13 cellular contexts compared by ENCODE assay signal in genomic region chrX:42615161-42615563, GRCh38.
DNase-seq lines count a peak whose midpoint lies in the region; ATAC-seq, FAIRE-seq and TF ChIP-seq lines count a peak whose summit lies in the region.
"Had no signal": no experiment of that assay in that cellular context is flagged by ENCODE, and none has a peak within 500 bp of the region (broad histone marks: within the 10 kb centered on the region; RNA-seq: fewer than 3 reads in every experiment).

No MANE protein-coding gene starts in this region.

- in situ Hi-C loops in gastrocnemius medialis (cut with MboI; ENCODE audit: low sequenced_read_pairs in 4 of 4) = no loop called here

- TF ChIP-seq CTCF in bronchial epithelial cell (IDR thresholded peaks at IDR 0.05; ENCODE audit: insufficient read depth, low read length, severe bottlenecking) (no peak), type B pancreatic cell (conservative IDR thresholded peaks at IDR 0.05) (peak; percentile 47), gastrocnemius medialis (IDR thresholded peaks at IDR 0.05 in 4 of 5, conservative IDR thresholded peaks at IDR 0.05 in 1 of 5) (no peak), endothelial cell (IDR thresholded peaks at IDR 0.05; ENCODE audit: unreplicated experiment) (no peak)

- no peaks in the 10 kb centered on the region for H3K9me3 ChIP-seq in gastrocnemius medialis

- H3K4me3 ChIP-seq in bronchial epithelial cell (ENCODE audit: low read depth, low read length) (no peak overlapping the region), gastrocnemius medialis (no peak overlapping the region)

- H3K27ac Mint-ChIP-seq in type B pancreatic cell (no peak overlapping the region), endothelial cell (ENCODE audit: unreplicated experiment) (no peak overlapping the region)
- H3K27ac Mint-ChIP-seq: T-cell had no signal

- FAIRE-seq in bronchial epithelial cell (lab: Jason Lieb, UNC) = no peak
- FAIRE-seq: islet of Langerhans had no signal

- DNase-seq in stimulated activated CD4-positive, alpha-beta T cell treated with anti-CD3 and anti-CD28 coated beads, Interleukin-15, amount 100 ng/mL, for 24 hours = peak; percentile 7
- no peak for DNase-seq in stimulated activated CD4-positive, alpha-beta T cell treated with anti-CD3 and anti-CD28 coated beads, Interleukin-4, amount 100 ng/mL, for 4 hours
- DNase-seq in LoVo (ENCODE audit: low spot score) = peak; percentile 18
- DNase-seq in bronchial epithelial cell (ENCODE audit: low read depth) = peak; percentile 4
- no peak for DNase-seq in type B pancreatic cell (ENCODE audit: extremely low spot score, unreplicated experiment)
- DNase-seq in gastrocnemius medialis = no peak
- DNase-seq in endothelial cell (ENCODE audit: low spot score) = no peak
- DNase-seq in stimulated activated naive CD4-positive, alpha-beta T cell treated with Interleukin-2 at 50 U/mL for 16 hours (lab: John Stamatoyannopoulos, UW) = no peak
- DNase-seq: DMS79; effector CD8-positive, alpha-beta T cell; NCI-H146 had no signal

- H3K4me1 Mint-ChIP-seq in type B pancreatic cell (ENCODE audit: unreplicated experiment) (no peaks in the 10 kb centered on the region), endothelial cell (ENCODE audit: unreplicated experiment) (no peaks in the 10 kb centered on the region)

- no peaks in the 10 kb centered on the region for H3K4me1 ChIP-seq in gastrocnemius medialis

- H3K4me3 Mint-ChIP-seq in type B pancreatic cell = no peak overlapping the region
- no peak overlapping the region for H3K4me3 Mint-ChIP-seq in endothelial cell (ENCODE audit: unreplicated experiment)
- H3K4me3 Mint-ChIP-seq: T-cell had no signal

- H3K27me3 Mint-ChIP-seq in type B pancreatic cell (no peaks in the 10 kb centered on the region), endothelial cell (ENCODE audit: unreplicated experiment) (peaks cover 2% of the 10 kb centered on the region)

- no peak for TF ChIP-seq POLR2A in gastrocnemius medialis (IDR thresholded peaks at IDR 0.05)

- no peaks in the 10 kb centered on the region for H3K36me3 ChIP-seq in bronchial epithelial cell (ENCODE audit: control insufficient read depth, insufficient read depth, low read length)
- H3K36me3 ChIP-seq in gastrocnemius medialis = no peaks in the 10 kb centered on the region

- no peaks in the 10 kb centered on the region for H3K9me3 Mint-ChIP-seq in type B pancreatic cell
- no peaks in the 10 kb centered on the region for H3K9me3 Mint-ChIP-seq in endothelial cell (ENCODE audit: unreplicated experiment)
- H3K9me3 Mint-ChIP-seq: T-cell had no signal

- intact Hi-C loops in gastrocnemius medialis (cut with DNase I; ENCODE audit: low total_unique reads) = no loop called here

- H3K27me3 ChIP-seq in bronchial epithelial cell (ENCODE audit: control insufficient read depth, insufficient read depth, low read length) = no peaks in the 10 kb centered on the region
- H3K27me3 ChIP-seq in gastrocnemius medialis = no peaks in the 10 kb centered on the region

- H3K36me3 Mint-ChIP-seq in type B pancreatic cell = no peaks in the 10 kb centered on the region
- no peaks in the 10 kb centered on the region for H3K36me3 Mint-ChIP-seq in endothelial cell (ENCODE audit: low read depth, unreplicated experiment)

- H3K27ac ChIP-seq in gastrocnemius medialis = no peak overlapping the region

- ATAC-seq in gastrocnemius medialis = no peak

Comparison
In these comparisons a context has a peak if more than half of its experiments do, and no peak if none do; other contexts are left out.
1. DNase-seq: peak in stimulated activated CD4-positive, alpha-beta T cell treated with anti-CD3 and anti-CD28 coated beads, Interleukin-15, amount 100 ng/mL, for 24 hours (single experiment), LoVo (single experiment) and bronchial epithelial cell (single experiment); none in stimulated activated CD4-positive, alpha-beta T cell treated with anti-CD3 and anti-CD28 coated beads, Interleukin-4, amount 100 ng/mL, for 4 hours (0 of 2), type B pancreatic cell (single experiment), gastrocnemius medialis (0 of 2), endothelial cell (single experiment) and stimulated activated naive CD4-positive, alpha-beta T cell treated with Interleukin-2 at 50 U/mL for 16 hours (single experiment).